ENCODE assay signal across 39 cellular contexts in the genomic region with DNA sequence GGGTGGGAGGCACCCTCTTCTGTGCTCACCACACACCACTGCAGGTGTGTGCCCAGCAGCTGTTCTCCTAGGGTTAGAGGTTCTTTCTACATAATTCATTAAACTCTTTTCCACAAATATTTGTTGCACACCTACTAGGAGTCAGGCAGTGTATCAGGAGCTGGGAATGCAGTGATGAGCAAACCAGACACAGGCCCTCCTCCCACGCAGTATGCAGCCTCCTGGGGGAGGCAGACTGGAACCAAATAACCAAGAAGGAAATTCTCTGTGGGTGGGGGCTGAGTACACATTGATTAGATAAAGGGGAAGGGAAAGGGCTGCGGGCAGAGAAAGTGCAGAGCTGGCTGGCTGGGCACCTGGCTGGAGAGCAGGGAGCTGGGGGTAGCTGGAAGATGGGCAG. TPM values are rescaled to one million over a fixed set of nuclear protein-coding genes. Genes with fewer than 3 reads are reported as not detected.
"Had no signal": no experiment of that assay in that cellular context is flagged by ENCODE, and none has a peak within 500 bp of the region (broad histone marks: within the 10 kb centered on the region; RNA-seq: fewer than 3 reads in every experiment).

No MANE protein-coding gene starts in this region.

- H3K27ac Mint-ChIP-seq: activated B cell treated with CpG ODN at 0.5 μM for 24 hours; activated CD4-positive, alpha-beta memory T cell treated with anti-CD3 and anti-CD28 coated beads for 36 hours; activated naive CD4-positive, alpha-beta T cell treated with anti-CD3 and anti-CD28 coated beads for 36 hours; activated naive CD4-positive, alpha-beta T cell treated with anti-CD3 and anti-CD28 coated beads, Interleukin-2, amount 50 U/mL, for 72 hours; activated T-helper 1 cell treated with anti-CD3 and anti-CD28 coated beads, Interleukin-12 subunit alpha, Interleukin-12 subunit beta, Interleukin-2, Interleukin-4 antibody, amounts not matched to agents 30 ng/mL and 10 ng/mL and 1 ng/mL, durations not matched to agents 14 hours and 24 hours and 36 hours; brain had no signal

- H3K4me1 Mint-ChIP-seq: activated B cell treated with CpG ODN at 0.5 μM for 24 hours, brain had no signal

- H3K9me3 ChIP-seq: adrenal gland had no signal

- H3K36me3 ChIP-seq: adrenal gland, MG63 had no signal

- H3K4me3 ChIP-seq: adrenal gland, MG63 had no signal

- DNase-seq: activated B cell treated with CpG ODN at 0.5 μM for 24 hours; activated CD4-positive, alpha-beta memory T cell treated with anti-CD3 and anti-CD28 coated beads for 36 hours; activated CD4-positive, alpha-beta T cell treated with anti-CD3 and anti-CD28 coated beads for 4 hours; activated CD4-positive, alpha-beta T cell treated with anti-CD3 and anti-CD28 coated beads, Interleukin-2, amount 50 U/mL, for 1 hour; activated CD4-positive, CD25-positive, alpha-beta regulatory T cell treated with anti-CD3 and anti-CD28 coated beads, Interleukin-2, amount 50 U/mL, for 72 hours; activated CD8-positive, alpha-beta memory T cell treated with anti-CD3 and anti-CD28 coated beads, Interleukin-2, amount 50 U/mL, for 4 hours; activated gamma-delta T cell treated with Interleukin-2 at 50 U/mL for 16 hours; activated naive CD4-positive, alpha-beta T cell treated with anti-CD3 and anti-CD28 coated beads for 36 hours; activated T-cell treated with anti-CD3 and anti-CD28 coated beads for 4 hours; activated T-cell treated with anti-CD3 and anti-CD28 coated beads, Interleukin-2, amount 50 U/mL, for 4 hours; adrenal gland; anterior cingulate cortex; caudate nucleus; cerebellar nuclear complex; Kasumi-1; MG63; NCI-H1048; NCI-H1105 treated with DMSO at 0.1 percent for 48 hours; NCI-H1436; NCI-H1694; NCI-H2029; NCI-H446; NCI-H510A treated with DMSO at 0.1 percent for 48 hours; NCI-H526 treated with DMSO at 0.1 percent for 48 hours; NCI-H774; PC-3; SIG-M5; T-helper 1 cell; T-helper 2 cell; T-helper 9 cell had no signal

- H3K4me1 ChIP-seq: adrenal gland had no signal

- ATAC-seq: activated naive CD4-positive, alpha-beta T cell treated with anti-CD3 and anti-CD28 coated beads, Interleukin-2, amount 50 U/mL, for 72 hours; activated T-cell treated with anti-CD3 and anti-CD28 coated beads, Interleukin-2, amount 50 U/mL, for 4 hours; PC-3; Right ventricle myocardium inferior; SK-N-SH treated with all-trans-retinoic acid at 6 μM for 48 hours had no signal

- H3K27me3 ChIP-seq: adrenal gland, MG63 had no signal

- H3K36me3 Mint-ChIP-seq: activated CD4-positive, alpha-beta memory T cell treated with anti-CD3 and anti-CD28 coated beads for 36 hours; activated naive CD4-positive, alpha-beta T cell treated with anti-CD3 and anti-CD28 coated beads, Interleukin-2, amount 50 U/mL, for 72 hours had no signal

- H3K4me3 Mint-ChIP-seq: activated B cell treated with CpG ODN at 0.5 μM for 24 hours; activated CD4-positive, alpha-beta memory T cell treated with anti-CD3 and anti-CD28 coated beads for 36 hours; activated naive CD4-positive, alpha-beta T cell treated with anti-CD3 and anti-CD28 coated beads for 36 hours; activated T-cell treated with anti-CD3 and anti-CD28 coated beads, Interleukin-2, amount 50 U/mL, for 4 hours; activated T-helper 1 cell treated with anti-CD3 and anti-CD28 coated beads, Interleukin-12 subunit alpha, Interleukin-12 subunit beta, Interleukin-2, Interleukin-4 antibody, amounts not matched to agents 30 ng/mL and 10 ng/mL and 1 ng/mL, durations not matched to agents 14 hours and 24 hours and 36 hours; brain had no signal

- H3K9me3 Mint-ChIP-seq: activated B cell treated with CpG ODN at 0.5 μM for 24 hours; activated CD4-positive, alpha-beta memory T cell treated with anti-CD3 and anti-CD28 coated beads for 36 hours; activated naive CD4-positive, alpha-beta T cell treated with anti-CD3 and anti-CD28 coated beads for 36 hours; activated naive CD4-positive, alpha-beta T cell treated with anti-CD3 and anti-CD28 coated beads, Interleukin-2, amount 50 U/mL, for 72 hours; activated T-cell treated with anti-CD3 and anti-CD28 coated beads, Interleukin-2, amount 50 U/mL, for 4 hours; activated T-helper 1 cell treated with anti-CD3 and anti-CD28 coated beads, Interleukin-12 subunit alpha, Interleukin-12 subunit beta, Interleukin-2, Interleukin-4 antibody, amounts not matched to agents 30 ng/mL and 10 ng/mL and 1 ng/mL, durations not matched to agents 14 hours and 24 hours and 36 hours had no signal

- H3K27ac ChIP-seq: adrenal gland, RWPE1, VCaP had no signal

RNA-seq across cellular contexts. Expression of gene C3orf22, which starts 18.5 kb away (rescaled TPM):
- total RNA-seq: activated B cell treated with CpG ODN at 0.5 μM for 24 hours; activated CD4-positive, alpha-beta memory T cell treated with anti-CD3 and anti-CD28 coated beads for 36 hours; activated naive CD4-positive, alpha-beta T cell treated with anti-CD3 and anti-CD28 coated beads for 36 hours; activated naive CD4-positive, alpha-beta T cell treated with anti-CD3 and anti-CD28 coated beads, Interleukin-2, amount 50 U/mL, for 72 hours; activated T-cell treated with anti-CD3 and anti-CD28 coated beads, Interleukin-2, amount 50 U/mL, for 4 hours; activated T-helper 1 cell treated with anti-CD3 and anti-CD28 coated beads, Interleukin-12 subunit alpha, Interleukin-12 subunit beta, Interleukin-2, Interleukin-4 antibody, amounts not matched to agents 30 ng/mL and 10 ng/mL and 1 ng/mL, durations not matched to agents 14 hours and 24 hours and 36 hours; adrenal gland; bronchial epithelial cell; PC-3; Right ventricle myocardium inferior; SK-MEL-5 had no signal
- polyA plus RNA-seq: adrenal gland had no signal

RNA-seq across cellular contexts. Expression of gene CHST13, which starts 53.3 kb away (rescaled TPM):
- total RNA-seq: activated B cell treated with CpG ODN at 0.5 μM for 24 hours; activated CD4-positive, alpha-beta memory T cell treated with anti-CD3 and anti-CD28 coated beads for 36 hours; activated naive CD4-positive, alpha-beta T cell treated with anti-CD3 and anti-CD28 coated beads for 36 hours; activated naive CD4-positive, alpha-beta T cell treated with anti-CD3 and anti-CD28 coated beads, Interleukin-2, amount 50 U/mL, for 72 hours; activated T-cell treated with anti-CD3 and anti-CD28 coated beads, Interleukin-2, amount 50 U/mL, for 4 hours; activated T-helper 1 cell treated with anti-CD3 and anti-CD28 coated beads, Interleukin-12 subunit alpha, Interleukin-12 subunit beta, Interleukin-2, Interleukin-4 antibody, amounts not matched to agents 30 ng/mL and 10 ng/mL and 1 ng/mL, durations not matched to agents 14 hours and 24 hours and 36 hours; bronchial epithelial cell; PC-3 had no signal

RNA-seq across cellular contexts. Expression of gene UROC1, which starts 59.7 kb away (rescaled TPM):
- total RNA-seq: activated B cell treated with CpG ODN at 0.5 μM for 24 hours; activated CD4-positive, alpha-beta memory T cell treated with anti-CD3 and anti-CD28 coated beads for 36 hours; activated naive CD4-positive, alpha-beta T cell treated with anti-CD3 and anti-CD28 coated beads for 36 hours; activated naive CD4-positive, alpha-beta T cell treated with anti-CD3 and anti-CD28 coated beads, Interleukin-2, amount 50 U/mL, for 72 hours; activated T-cell treated with anti-CD3 and anti-CD28 coated beads, Interleukin-2, amount 50 U/mL, for 4 hours; activated T-helper 1 cell treated with anti-CD3 and anti-CD28 coated beads, Interleukin-12 subunit alpha, Interleukin-12 subunit beta, Interleukin-2, Interleukin-4 antibody, amounts not matched to agents 30 ng/mL and 10 ng/mL and 1 ng/mL, durations not matched to agents 14 hours and 24 hours and 36 hours; bronchial epithelial cell; PC-3; Right ventricle myocardium inferior had no signal
